ENCODE assay signal across 1 cellular context in the genomic region with DNA sequence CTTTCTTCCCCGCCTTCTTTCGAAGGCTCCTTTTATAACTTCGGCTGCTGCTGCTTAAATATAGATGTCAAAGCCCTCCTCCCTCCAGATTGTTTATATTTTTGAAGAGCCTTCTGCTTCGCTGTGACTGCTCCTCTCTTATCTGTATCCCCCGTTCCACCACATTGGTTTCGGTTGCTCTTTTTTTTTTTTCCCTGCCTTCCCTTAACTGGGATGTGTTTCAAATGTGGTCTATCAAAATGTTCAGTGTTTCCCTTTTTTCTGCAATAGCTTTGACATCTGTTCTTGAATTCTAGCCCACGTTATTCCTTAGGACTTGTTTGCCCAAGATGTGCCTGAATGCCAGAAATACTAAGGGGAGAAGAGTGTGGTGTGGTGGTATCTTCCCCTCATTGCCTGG.
TF ChIP-seq lines count a peak whose summit lies in the region.

No MANE protein-coding gene starts in this region.

TF ChIP-seq in K562, 482 proteins besides CTCF, POLR2A, EP300 and RAD21 (continued from another document and continues in another):
- TF ChIP-seq, protein P1, sequence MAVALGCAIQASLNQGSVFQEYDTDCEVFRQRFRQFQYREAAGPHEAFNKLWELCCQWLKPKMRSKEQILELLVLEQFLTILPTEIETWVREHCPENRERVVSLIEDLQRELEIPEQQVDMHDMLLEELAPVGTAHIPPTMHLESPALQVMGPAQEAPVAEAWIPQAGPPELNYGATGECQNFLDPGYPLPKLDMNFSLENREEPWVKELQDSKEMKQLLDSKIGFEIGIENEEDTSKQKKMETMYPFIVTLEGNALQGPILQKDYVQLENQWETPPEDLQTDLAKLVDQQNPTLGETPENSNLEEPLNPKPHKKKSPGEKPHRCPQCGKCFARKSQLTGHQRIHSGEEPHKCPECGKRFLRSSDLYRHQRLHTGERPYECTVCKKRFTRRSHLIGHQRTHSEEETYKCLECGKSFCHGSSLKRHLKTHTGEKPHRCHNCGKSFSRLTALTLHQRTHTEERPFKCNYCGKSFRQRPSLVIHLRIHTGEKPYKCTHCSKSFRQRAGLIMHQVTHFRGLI (CRISPR knock-in tag; IDR thresholded peaks at IDR 0.05): 0 out of 2 replicates have a peak, but pooled peaks have one; percentile 8
- TF ChIP-seq MCM2 (IDR thresholded peaks at IDR 0.05; ENCODE audit: low read depth) (no peak), CBFA2T2 (conservative IDR thresholded peaks at IDR 0.05) (peak; percentile 84), TEAD4 (IDR thresholded peaks at IDR 0.05; ENCODE audit: low read length) (peak; percentile 90), TEAD4 (CRISPR knock-in tag; IDR thresholded peaks at IDR 0.05; ENCODE audit: borderline replicate concordance) (no peak), SMAD2 (IDR thresholded peaks at IDR 0.05; ENCODE audit: low read depth, low read length) (no peak), SMAD1 (IDR thresholded peaks at IDR 0.05; ENCODE audit: low read depth, low read length, partially characterized antibody) (no peak), KDM2B (CRISPR knock-in tag; IDR thresholded peaks at IDR 0.05) (no peak), RBM17 (IDR thresholded peaks at IDR 0.05; ENCODE audit: borderline replicate concordance, low read depth, low read length) (no peak), RFX1 (IDR thresholded peaks at IDR 0.05) (no peak), NRF1 (conservative IDR thresholded peaks at IDR 0.05 in 1 of 2, IDR thresholded peaks at IDR 0.05 in 1 of 2) (no peak), NR3C1 (CRISPR knock-in tag; IDR thresholded peaks at IDR 0.05) (no peak), CBX3 (IDR thresholded peaks at IDR 0.05; ENCODE audit: borderline replicate concordance in 1 of 2, low read length in 2 of 2) (peak in 1 of 2 experiments; percentile 42; a peak in 1 of 3 replicates), ZNF3 (CRISPR knock-in tag; IDR thresholded peaks at IDR 0.05) (no peak), MTF1 (CRISPR knock-in tag; IDR thresholded peaks at IDR 0.05; ENCODE audit: borderline replicate concordance) (no peak), HSF4 (CRISPR knock-in tag; IDR thresholded peaks at IDR 0.05; ENCODE audit: borderline replicate concordance) (no peak), BCOR (IDR thresholded peaks at IDR 0.05) (peak; percentile 85), MEF2D (tag; conservative IDR thresholded peaks at IDR 0.05; ENCODE audit: low read depth) (0 out of 2 replicates have a peak, but pooled peaks have one; percentile 28), NFE2 (IDR thresholded peaks at IDR 0.05; ENCODE audit: low read depth) (no peak), PYGO2 (tag; IDR thresholded peaks at IDR 0.05) (no peak), TRIM24 (IDR thresholded peaks at IDR 0.05) (peak; percentile 71 to 75; a peak in 3 of 4 replicates), LCOR (CRISPR knock-in tag; IDR thresholded peaks at IDR 0.05) (peak; percentile 66; the same call in 1 of the 2 replicates), EWSR1 (IDR thresholded peaks at IDR 0.05; ENCODE audit: borderline replicate concordance, low read depth, partially characterized antibody) (no peak), NR4A1 (CRISPR knock-in tag; IDR thresholded peaks at IDR 0.05) (no peak), NR4A1 (tag; IDR thresholded peaks at IDR 0.05) (no peak), TCF7L2 (IDR thresholded peaks at IDR 0.05; ENCODE audit: low read depth, low read length) (no peak), MCM7 (IDR thresholded peaks at IDR 0.05) (no peak), ZNF644 (tag; IDR thresholded peaks at IDR 0.05; ENCODE audit: low read depth) (0 out of 2 replicates have a peak, but pooled peaks have one; percentile 68), ZNF224 (CRISPR knock-in tag; IDR thresholded peaks at IDR 0.05) (no peak), IRF2 (CRISPR knock-in tag; IDR thresholded peaks at IDR 0.05) (no peak), NR2C1 (IDR thresholded peaks at IDR 0.05) (no peak), NR2C1 (tag; IDR thresholded peaks at IDR 0.05) (no peak), ZNF24 (IDR thresholded peaks at IDR 0.05) (no peak), ZNF830 (CRISPR knock-in tag; IDR thresholded peaks at IDR 0.05) (no peak), GTF2E2 (tag; IDR thresholded peaks at IDR 0.05) (0 out of 2 replicates have a peak, but pooled peaks have one; percentile 53)
- TF ChIP-seq, protein P2, sequence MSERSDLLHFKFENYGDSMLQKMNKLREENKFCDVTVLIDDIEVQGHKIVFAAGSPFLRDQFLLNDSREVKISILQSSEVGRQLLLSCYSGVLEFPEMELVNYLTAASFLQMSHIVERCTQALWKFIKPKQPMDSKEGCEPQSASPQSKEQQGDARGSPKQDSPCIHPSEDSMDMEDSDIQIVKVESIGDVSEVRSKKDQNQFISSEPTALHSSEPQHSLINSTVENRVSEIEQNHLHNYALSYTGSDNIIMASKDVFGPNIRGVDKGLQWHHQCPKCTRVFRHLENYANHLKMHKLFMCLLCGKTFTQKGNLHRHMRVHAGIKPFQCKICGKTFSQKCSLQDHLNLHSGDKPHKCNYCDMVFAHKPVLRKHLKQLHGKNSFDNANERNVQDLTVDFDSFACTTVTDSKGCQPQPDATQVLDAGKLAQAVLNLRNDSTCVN (CRISPR knock-in tag; IDR thresholded peaks at IDR 0.05): no peak
- TF ChIP-seq, protein P3, sequence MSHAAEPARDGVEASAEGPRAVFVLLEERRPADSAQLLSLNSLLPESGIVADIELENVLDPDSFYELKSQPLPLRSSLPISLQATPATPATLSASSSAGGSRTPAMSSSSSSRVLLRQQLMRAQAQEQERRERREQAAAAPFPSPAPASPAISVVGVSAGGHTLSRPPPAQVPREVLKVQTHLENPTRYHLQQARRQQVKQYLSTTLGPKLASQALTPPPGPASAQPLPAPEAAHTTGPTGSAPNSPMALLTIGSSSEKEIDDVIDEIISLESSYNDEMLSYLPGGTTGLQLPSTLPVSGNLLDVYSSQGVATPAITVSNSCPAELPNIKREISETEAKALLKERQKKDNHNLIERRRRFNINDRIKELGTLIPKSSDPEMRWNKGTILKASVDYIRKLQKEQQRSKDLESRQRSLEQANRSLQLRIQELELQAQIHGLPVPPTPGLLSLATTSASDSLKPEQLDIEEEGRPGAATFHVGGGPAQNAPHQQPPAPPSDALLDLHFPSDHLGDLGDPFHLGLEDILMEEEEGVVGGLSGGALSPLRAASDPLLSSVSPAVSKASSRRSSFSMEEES (CRISPR knock-in tag; IDR thresholded peaks at IDR 0.05): no peak
- TF ChIP-seq, protein P4, sequence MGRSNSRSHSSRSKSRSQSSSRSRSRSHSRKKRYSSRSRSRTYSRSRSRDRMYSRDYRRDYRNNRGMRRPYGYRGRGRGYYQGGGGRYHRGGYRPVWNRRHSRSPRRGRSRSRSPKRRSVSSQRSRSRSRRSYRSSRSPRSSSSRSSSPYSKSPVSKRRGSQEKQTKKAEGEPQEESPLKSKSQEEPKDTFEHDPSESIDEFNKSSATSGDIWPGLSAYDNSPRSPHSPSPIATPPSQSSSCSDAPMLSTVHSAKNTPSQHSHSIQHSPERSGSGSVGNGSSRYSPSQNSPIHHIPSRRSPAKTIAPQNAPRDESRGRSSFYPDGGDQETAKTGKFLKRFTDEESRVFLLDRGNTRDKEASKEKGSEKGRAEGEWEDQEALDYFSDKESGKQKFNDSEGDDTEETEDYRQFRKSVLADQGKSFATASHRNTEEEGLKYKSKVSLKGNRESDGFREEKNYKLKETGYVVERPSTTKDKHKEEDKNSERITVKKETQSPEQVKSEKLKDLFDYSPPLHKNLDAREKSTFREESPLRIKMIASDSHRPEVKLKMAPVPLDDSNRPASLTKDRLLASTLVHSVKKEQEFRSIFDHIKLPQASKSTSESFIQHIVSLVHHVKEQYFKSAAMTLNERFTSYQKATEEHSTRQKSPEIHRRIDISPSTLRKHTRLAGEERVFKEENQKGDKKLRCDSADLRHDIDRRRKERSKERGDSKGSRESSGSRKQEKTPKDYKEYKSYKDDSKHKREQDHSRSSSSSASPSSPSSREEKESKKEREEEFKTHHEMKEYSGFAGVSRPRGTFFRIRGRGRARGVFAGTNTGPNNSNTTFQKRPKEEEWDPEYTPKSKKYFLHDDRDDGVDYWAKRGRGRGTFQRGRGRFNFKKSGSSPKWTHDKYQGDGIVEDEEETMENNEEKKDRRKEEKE (IDR thresholded peaks at IDR 0.05; ENCODE audit: borderline replicate concordance in 1 of 2, control insufficient read depth in 1 of 2, low read depth in 2 of 2, low read length in 1 of 2): no peak
- TF ChIP-seq, protein P5, sequence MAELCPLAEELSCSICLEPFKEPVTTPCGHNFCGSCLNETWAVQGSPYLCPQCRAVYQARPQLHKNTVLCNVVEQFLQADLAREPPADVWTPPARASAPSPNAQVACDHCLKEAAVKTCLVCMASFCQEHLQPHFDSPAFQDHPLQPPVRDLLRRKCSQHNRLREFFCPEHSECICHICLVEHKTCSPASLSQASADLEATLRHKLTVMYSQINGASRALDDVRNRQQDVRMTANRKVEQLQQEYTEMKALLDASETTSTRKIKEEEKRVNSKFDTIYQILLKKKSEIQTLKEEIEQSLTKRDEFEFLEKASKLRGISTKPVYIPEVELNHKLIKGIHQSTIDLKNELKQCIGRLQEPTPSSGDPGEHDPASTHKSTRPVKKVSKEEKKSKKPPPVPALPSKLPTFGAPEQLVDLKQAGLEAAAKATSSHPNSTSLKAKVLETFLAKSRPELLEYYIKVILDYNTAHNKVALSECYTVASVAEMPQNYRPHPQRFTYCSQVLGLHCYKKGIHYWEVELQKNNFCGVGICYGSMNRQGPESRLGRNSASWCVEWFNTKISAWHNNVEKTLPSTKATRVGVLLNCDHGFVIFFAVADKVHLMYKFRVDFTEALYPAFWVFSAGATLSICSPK (IDR thresholded peaks at IDR 0.05; ENCODE audit: borderline replicate concordance): 0 out of 2 replicates have a peak, but pooled peaks have one; percentile 31
- TF ChIP-seq, protein P6, sequence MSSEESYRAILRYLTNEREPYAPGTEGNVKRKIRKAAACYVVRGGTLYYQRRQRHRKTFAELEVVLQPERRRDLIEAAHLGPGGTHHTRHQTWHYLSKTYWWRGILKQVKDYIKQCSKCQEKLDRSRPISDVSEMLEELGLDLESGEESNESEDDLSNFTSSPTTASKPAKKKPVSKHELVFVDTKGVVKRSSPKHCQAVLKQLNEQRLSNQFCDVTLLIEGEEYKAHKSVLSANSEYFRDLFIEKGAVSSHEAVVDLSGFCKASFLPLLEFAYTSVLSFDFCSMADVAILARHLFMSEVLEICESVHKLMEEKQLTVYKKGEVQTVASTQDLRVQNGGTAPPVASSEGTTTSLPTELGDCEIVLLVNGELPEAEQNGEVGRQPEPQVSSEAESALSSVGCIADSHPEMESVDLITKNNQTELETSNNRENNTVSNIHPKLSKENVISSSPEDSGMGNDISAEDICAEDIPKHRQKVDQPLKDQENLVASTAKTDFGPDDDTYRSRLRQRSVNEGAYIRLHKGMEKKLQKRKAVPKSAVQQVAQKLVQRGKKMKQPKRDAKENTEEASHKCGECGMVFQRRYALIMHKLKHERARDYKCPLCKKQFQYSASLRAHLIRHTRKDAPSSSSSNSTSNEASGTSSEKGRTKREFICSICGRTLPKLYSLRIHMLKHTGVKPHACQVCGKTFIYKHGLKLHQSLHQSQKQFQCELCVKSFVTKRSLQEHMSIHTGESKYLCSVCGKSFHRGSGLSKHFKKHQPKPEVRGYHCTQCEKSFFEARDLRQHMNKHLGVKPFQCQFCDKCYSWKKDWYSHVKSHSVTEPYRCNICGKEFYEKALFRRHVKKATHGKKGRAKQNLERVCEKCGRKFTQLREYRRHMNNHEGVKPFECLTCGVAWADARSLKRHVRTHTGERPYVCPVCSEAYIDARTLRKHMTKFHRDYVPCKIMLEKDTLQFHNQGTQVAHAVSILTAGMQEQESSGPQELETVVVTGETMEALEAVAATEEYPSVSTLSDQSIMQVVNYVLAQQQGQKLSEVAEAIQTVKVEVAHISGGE (CRISPR knock-in tag; IDR thresholded peaks at IDR 0.05): peak in 1 of 3 experiments; percentile 31; a peak in 1 of 6 replicates
- TF ChIP-seq, protein P7, sequence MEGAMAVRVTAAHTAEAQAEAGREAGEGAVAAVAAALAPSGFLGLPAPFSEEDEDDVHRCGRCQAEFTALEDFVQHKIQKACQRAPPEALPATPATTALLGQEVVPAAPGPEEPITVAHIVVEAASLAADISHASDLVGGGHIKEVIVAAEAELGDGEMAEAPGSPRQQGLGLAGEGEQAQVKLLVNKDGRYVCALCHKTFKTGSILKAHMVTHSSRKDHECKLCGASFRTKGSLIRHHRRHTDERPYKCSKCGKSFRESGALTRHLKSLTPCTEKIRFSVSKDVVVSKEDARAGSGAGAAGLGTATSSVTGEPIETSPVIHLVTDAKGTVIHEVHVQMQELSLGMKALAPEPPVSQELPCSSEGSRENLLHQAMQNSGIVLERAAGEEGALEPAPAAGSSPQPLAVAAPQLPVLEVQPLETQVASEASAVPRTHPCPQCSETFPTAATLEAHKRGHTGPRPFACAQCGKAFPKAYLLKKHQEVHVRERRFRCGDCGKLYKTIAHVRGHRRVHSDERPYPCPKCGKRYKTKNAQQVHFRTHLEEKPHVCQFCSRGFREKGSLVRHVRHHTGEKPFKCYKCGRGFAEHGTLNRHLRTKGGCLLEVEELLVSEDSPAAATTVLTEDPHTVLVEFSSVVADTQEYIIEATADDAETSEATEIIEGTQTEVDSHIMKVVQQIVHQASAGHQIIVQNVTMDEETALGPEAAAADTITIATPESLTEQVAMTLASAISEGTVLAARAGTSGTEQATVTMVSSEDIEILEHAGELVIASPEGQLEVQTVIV (CRISPR knock-in tag; IDR thresholded peaks at IDR 0.05; ENCODE audit: borderline replicate concordance): no peak
- TF ChIP-seq, protein P8, sequence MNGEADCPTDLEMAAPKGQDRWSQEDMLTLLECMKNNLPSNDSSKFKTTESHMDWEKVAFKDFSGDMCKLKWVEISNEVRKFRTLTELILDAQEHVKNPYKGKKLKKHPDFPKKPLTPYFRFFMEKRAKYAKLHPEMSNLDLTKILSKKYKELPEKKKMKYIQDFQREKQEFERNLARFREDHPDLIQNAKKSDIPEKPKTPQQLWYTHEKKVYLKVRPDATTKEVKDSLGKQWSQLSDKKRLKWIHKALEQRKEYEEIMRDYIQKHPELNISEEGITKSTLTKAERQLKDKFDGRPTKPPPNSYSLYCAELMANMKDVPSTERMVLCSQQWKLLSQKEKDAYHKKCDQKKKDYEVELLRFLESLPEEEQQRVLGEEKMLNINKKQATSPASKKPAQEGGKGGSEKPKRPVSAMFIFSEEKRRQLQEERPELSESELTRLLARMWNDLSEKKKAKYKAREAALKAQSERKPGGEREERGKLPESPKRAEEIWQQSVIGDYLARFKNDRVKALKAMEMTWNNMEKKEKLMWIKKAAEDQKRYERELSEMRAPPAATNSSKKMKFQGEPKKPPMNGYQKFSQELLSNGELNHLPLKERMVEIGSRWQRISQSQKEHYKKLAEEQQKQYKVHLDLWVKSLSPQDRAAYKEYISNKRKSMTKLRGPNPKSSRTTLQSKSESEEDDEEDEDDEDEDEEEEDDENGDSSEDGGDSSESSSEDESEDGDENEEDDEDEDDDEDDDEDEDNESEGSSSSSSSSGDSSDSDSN (IDR thresholded peaks at IDR 0.05; ENCODE audit: borderline replicate concordance in 1 of 2, low read depth in 2 of 2, low read length in 2 of 2): 0 out of 4 replicates have a peak, but pooled peaks of 1 of the 2 experiments have one; percentile 28
- TF ChIP-seq, protein P9, sequence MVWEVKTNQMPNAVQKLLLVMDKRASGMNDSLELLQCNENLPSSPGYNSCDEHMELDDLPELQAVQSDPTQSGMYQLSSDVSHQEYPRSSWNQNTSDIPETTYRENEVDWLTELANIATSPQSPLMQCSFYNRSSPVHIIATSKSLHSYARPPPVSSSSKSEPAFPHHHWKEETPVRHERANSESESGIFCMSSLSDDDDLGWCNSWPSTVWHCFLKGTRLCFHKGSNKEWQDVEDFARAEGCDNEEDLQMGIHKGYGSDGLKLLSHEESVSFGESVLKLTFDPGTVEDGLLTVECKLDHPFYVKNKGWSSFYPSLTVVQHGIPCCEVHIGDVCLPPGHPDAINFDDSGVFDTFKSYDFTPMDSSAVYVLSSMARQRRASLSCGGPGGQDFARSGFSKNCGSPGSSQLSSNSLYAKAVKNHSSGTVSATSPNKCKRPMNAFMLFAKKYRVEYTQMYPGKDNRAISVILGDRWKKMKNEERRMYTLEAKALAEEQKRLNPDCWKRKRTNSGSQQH (CRISPR knock-in tag; IDR thresholded peaks at IDR 0.05): no peak
